ENCODE assay signal across 8 cellular contexts in the genomic region with DNA sequence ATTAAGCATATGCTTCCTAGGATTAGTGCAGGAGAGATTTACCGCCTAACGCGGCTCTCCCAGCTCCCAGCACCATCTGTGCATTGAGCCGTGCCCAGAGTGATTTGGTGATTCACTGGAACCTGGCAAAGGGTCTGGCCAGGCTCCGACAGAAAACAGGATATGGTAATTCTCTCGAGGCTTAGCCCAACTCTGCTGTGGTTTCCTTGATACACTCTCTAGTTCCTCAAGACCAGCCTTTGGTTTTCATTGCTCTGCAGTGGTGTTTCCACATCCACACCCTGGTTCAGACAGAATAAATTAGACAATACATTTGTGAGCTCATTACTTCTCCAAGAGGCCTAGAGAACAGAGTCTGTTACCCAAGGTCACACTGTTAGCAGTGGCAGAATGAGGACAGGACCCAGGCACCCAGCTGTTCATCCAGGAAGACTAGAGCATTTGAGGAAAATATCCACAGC. TPM values are rescaled to one million over a fixed set of nuclear protein-coding genes. Genes with fewer than 3 reads are reported as not detected.
DNase-seq lines count a peak whose midpoint lies in the region; ATAC-seq and TF ChIP-seq lines count a peak whose summit lies in the region.

No MANE protein-coding gene starts in this region.

- ATAC-seq in GM19043 (IDR thresholded peaks at IDR 0.05; ENCODE audit: low read depth, unreplicated experiment) (peak; percentile 89), HG03442 (IDR thresholded peaks at IDR 0.05; ENCODE audit: unreplicated experiment) (peak; percentile 77)

- intact Hi-C loops in colonic mucosa (cut with DNase I) (no loop called here), uterus (cut with DNase I; ENCODE audit: low total_unique reads) (no loop called here)

- H3K79me2 ChIP-seq in osteoblast (ENCODE audit: insufficient read depth, low read length), result no peaks in the 10 kb centered on the region

- no peaks in the 10 kb centered on the region for H3K36me3 ChIP-seq in CD8-positive, alpha-beta memory T cell (ENCODE audit: insufficient read depth, low read length)
- no peaks in the 10 kb centered on the region for H3K36me3 ChIP-seq in SJCRH30
- H3K36me3 ChIP-seq in colonic mucosa, result no peaks in the 10 kb centered on the region
- H3K36me3 ChIP-seq in osteoblast (ENCODE audit: insufficient read depth, low read length), result no peaks in the 10 kb centered on the region
- no peaks in the 10 kb centered on the region for H3K36me3 ChIP-seq in uterus
- H3K36me3 ChIP-seq in H7 (replicated peaks; ENCODE audit: control insufficient read depth, insufficient read depth, low read length), result no peaks in the 10 kb centered on the region

- peaks cover 12 to 17% (median 17%) of the 10 kb centered on the region in 3 donors for H3K4me1 Mint-ChIP-seq in CD8-positive, alpha-beta memory T cell

- TF ChIP-seq POLR2A in uterus (IDR thresholded peaks at IDR 0.05), result no peak

- DNase-seq in CD8-positive, alpha-beta memory T cell, result peak in 3 of 5 donors; percentile 3 to 46 (median 10)
- peak; percentile 50 to 73 for DNase-seq in SJCRH30
- peak; percentile 19 for DNase-seq in colonic mucosa
- peak; percentile 79 for DNase-seq in osteoblast (ENCODE audit: insufficient read length, low spot score, missing footprints)
- DNase-seq in uterus, result no peak
- DNase-seq in H7, result no peak

- CTCF ChIA-PET in CD8-positive, alpha-beta memory T cell (lab: Charles Lee), result interaction anchor here (1.7 kb wide), 1 partner anchor 18 kb away, joined by 4 read pairs; no protein-coding TSS in a partner anchor

- H4K20me1 ChIP-seq in osteoblast (ENCODE audit: insufficient read depth, low read length), result peaks cover 3% of the 10 kb centered on the region

- no peak overlapping the region for H3K27ac ChIP-seq in CD8-positive, alpha-beta memory T cell (ENCODE audit: low read depth, low read length)
- H3K27ac ChIP-seq in SJCRH30 (peak overlapping the region; percentile 68), colonic mucosa (no peak overlapping the region), osteoblast (ENCODE audit: low read depth, low read length) (no peak overlapping the region), uterus (no peak overlapping the region)

- peak overlapping the region; percentile 62 for H2AFZ ChIP-seq in osteoblast (ENCODE audit: low read length)

- H3K9me3 ChIP-seq in CD8-positive, alpha-beta memory T cell (ENCODE audit: low read length), result no peaks in the 10 kb centered on the region
- no peaks in the 10 kb centered on the region for H3K9me3 ChIP-seq in SJCRH30 (replicated peaks)
- H3K9me3 ChIP-seq in colonic mucosa, result no peaks in the 10 kb centered on the region
- H3K9me3 ChIP-seq in osteoblast (ENCODE audit: low read depth, low read length), result no peaks in the 10 kb centered on the region
- H3K9me3 ChIP-seq in uterus, result no peaks in the 10 kb centered on the region

- no peak overlapping the region for H3K9ac ChIP-seq in colonic mucosa (ENCODE audit: low read depth in 2 of 2, low read length in 2 of 2)

- H3K4me1 ChIP-seq in CD8-positive, alpha-beta memory T cell (ENCODE audit: insufficient read depth, low read length), result peaks cover 10% of the 10 kb centered on the region
- H3K4me1 ChIP-seq in SJCRH30 (peaks cover 10% of the 10 kb centered on the region), colonic mucosa (no peaks in the 10 kb centered on the region), osteoblast (ENCODE audit: insufficient read depth, low read length) (peaks cover 10% of the 10 kb centered on the region), uterus (no peaks in the 10 kb centered on the region)

- H3K4me2 ChIP-seq in osteoblast (ENCODE audit: insufficient read depth, low read length), result peak overlapping the region; percentile 61

- TF ChIP-seq CTCF in colonic mucosa (IDR thresholded peaks at IDR 0.05) (no peak), osteoblast (IDR thresholded peaks at IDR 0.05; ENCODE audit: extremely low read depth, low read depth, low read length) (no peak), uterus (IDR thresholded peaks at IDR 0.05) (no peak)

- no peak overlapping the region for H3K4me3 ChIP-seq in CD8-positive, alpha-beta memory T cell (ENCODE audit: low read length)
- H3K4me3 ChIP-seq in SJCRH30 (peak overlapping the region; percentile 5; the same call in 1 of the 2 replicates), colonic mucosa (no peak overlapping the region), osteoblast (ENCODE audit: insufficient read depth, low read length) (no peak overlapping the region), uterus (no peak overlapping the region), H7 (ENCODE audit: insufficient read depth, low read depth, low read length) (no peak overlapping the region)

- POLR2A ChIA-PET in CD8-positive, alpha-beta memory T cell (lab: Charles Lee), result no interaction called here

- peak overlapping the region in 6 of 7 donors; percentile 48 to 77 (median 58) for H3K4me3 Mint-ChIP-seq in CD8-positive, alpha-beta memory T cell

- H3K36me3 Mint-ChIP-seq in CD8-positive, alpha-beta memory T cell, result no peaks in the 10 kb centered on the region

- H3K27ac Mint-ChIP-seq in CD8-positive, alpha-beta memory T cell, result peak overlapping the region; percentile 13 to 93 (median 66)

- no peaks in the 10 kb centered on the region for H3K27me3 ChIP-seq in CD8-positive, alpha-beta memory T cell (ENCODE audit: insufficient read depth, low read length, poor library complexity, severe bottlenecking)
- H3K27me3 ChIP-seq in SJCRH30 (no peaks in the 10 kb centered on the region), colonic mucosa (no peaks in the 10 kb centered on the region), osteoblast (ENCODE audit: insufficient read depth, low read length) (peaks cover 13% of the 10 kb centered on the region), uterus (no peaks in the 10 kb centered on the region), H7 (ENCODE audit: control insufficient read depth, insufficient read depth, low read length) (no peaks in the 10 kb centered on the region)

- H3K9me3 Mint-ChIP-seq in CD8-positive, alpha-beta memory T cell, result peaks cover 0 to 2% (median 0%) of the 10 kb centered on the region in 5 donors

- H3K27me3 Mint-ChIP-seq in CD8-positive, alpha-beta memory T cell, result peaks cover 3 to 6% of the 10 kb centered on the region in 2 donors

RNA-seq across cellular contexts. Expression of a gene that starts 23.0 kb away (rescaled TPM):
- 100 to 1,000 TPM; 337 to 343 TPM for total RNA-seq in CD8-positive, alpha-beta memory T cell
- 97.8 TPM for polyA plus RNA-seq in CD8-positive, alpha-beta memory T cell
- 67.4 and 69.8 TPM in 2 replicates for total RNA-seq in SJCRH30 (2014; rRNA removed; shearing (Covaris generic))
- total RNA-seq in colonic mucosa (100 to 1,000 TPM; 109 to 133 TPM), osteoblast (43.9 and 44.9 TPM in 2 replicates), uterus (100 to 1,000 TPM; 107 to 237 (median 142) TPM)
- total RNA-seq in H7 (2014; rRNA removed; shearing (Covaris generic)), result 63.3 and 68.1 TPM in 2 replicates

Comparison
In these comparisons a context has a peak if more than half of its experiments do, and no peak if none do; other contexts are left out.
1. DNase-seq: peak in CD8-positive, alpha-beta memory T cell (3 of 5), SJCRH30 (2 of 2), colonic mucosa (single experiment) and osteoblast (single experiment); none in uterus (0 of 2) and H7 (single experiment).